8 cellular contexts compared by ENCODE assay signal in the genomic region with DNA sequence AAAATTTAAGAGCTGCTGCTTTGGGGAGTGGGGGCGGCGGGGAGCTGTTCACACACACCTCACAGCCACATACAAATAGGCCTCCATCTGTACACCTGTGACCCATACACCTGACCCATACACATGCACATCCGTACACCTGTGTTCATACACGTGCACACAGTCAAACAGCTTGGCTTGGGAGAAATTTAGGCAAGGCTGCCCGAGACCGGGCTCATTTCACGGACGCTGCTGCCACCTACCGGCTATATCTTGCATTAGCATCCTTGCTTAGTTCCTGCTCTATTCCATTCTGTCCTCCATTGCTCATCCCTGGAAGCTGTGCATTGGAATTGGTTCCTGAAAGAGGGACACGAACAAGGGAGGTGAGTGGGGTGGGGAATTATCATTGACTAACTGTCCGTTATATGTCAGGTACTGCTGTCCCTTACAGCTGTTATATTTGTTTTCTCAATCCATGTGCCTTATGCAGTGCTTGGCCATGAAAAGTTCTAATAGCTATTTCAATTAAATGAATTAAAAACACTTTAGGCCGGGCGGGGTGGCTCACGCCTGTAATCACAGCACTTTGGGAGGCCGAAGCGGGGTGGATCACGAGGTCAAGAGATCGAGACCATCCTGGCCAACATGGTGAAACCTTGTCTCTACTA. TPM values are rescaled to one million over a fixed set of nuclear protein-coding genes. Genes with fewer than 3 reads are reported as not detected.
DNase-seq lines count a peak whose midpoint lies in the region; ATAC-seq and TF ChIP-seq lines count a peak whose summit lies in the region.

No MANE protein-coding gene starts in this region.

- no peak for ATAC-seq in HG02970 (IDR thresholded peaks at IDR 0.05; ENCODE audit: low FRiP score, unreplicated experiment)

- intact Hi-C loops in breast epithelium (cut with DNase I; ENCODE audit: low total_unique reads): no loop called here

- H3K4me3 ChIP-seq in H7 (ENCODE audit: insufficient read depth, low read depth, low read length) (no peak overlapping the region), WI38 (ENCODE audit: low read depth, low read length) (no peak overlapping the region), breast epithelium (no peak overlapping the region)

- H3K9me3 ChIP-seq in breast epithelium: no peaks in the 10 kb centered on the region

- H3K36me3 ChIP-seq in H7 (replicated peaks; ENCODE audit: control insufficient read depth, insufficient read depth, low read length) (no peaks in the 10 kb centered on the region), breast epithelium (no peaks in the 10 kb centered on the region)

- TF ChIP-seq POLR2A in breast epithelium (IDR thresholded peaks at IDR 0.05): no peak

- H3K27me3 ChIP-seq in H7 (ENCODE audit: control insufficient read depth, insufficient read depth, low read length) (no peaks in the 10 kb centered on the region; the same call in 1 of the 2 replicates), breast epithelium (no peaks in the 10 kb centered on the region)

- TF ChIP-seq CTCF in C4-2B (conservative IDR thresholded peaks at IDR 0.05) (peak; percentile 94), WI38 (IDR thresholded peaks at IDR 0.05; ENCODE audit: low read depth, low read length) (peak; percentile 75), breast epithelium (IDR thresholded peaks at IDR 0.05) (peak; percentile 87 to 93 (median 91))

- H3K27ac ChIP-seq in C4-2B (no peak overlapping the region), breast epithelium (no peak overlapping the region)

- H3K4me1 ChIP-seq in breast epithelium: no peaks in the 10 kb centered on the region

- DNase-seq in H7: peak; percentile 78
- peak; percentile 95 for DNase-seq in NCI-H2171 treated with DMSO at 0.1 percent for 48 hours (lab: John Stamatoyannopoulos, UW)
- DNase-seq in breast epithelium (ENCODE audit: low spot score in 2 of 2): peak; percentile 52 to 80
- DNase-seq in islet precursor cell: peak; percentile 88
- DNase-seq in stimulated activated CD4-positive, alpha-beta T cell treated with anti-CD3 and anti-CD28 coated beads, Interleukin-1b, Interleukin-23, amount 100 ng/mL, for 4 hours (ENCODE audit: low read depth in 2 of 2): peak; percentile 61 to 76

RNA-seq across cellular contexts. Expression of gene EPB41, which starts 37.1 kb away (rescaled TPM):
- total RNA-seq in H7 (2014; rRNA removed; shearing (Covaris generic)): 58.7 and 79.7 TPM in 2 replicates
- total RNA-seq in breast epithelium: 10 to 100 TPM; 36.2 to 67.2 (median 51.8) TPM
